2 cellular contexts compared by ENCODE assay signal in the genomic region with DNA sequence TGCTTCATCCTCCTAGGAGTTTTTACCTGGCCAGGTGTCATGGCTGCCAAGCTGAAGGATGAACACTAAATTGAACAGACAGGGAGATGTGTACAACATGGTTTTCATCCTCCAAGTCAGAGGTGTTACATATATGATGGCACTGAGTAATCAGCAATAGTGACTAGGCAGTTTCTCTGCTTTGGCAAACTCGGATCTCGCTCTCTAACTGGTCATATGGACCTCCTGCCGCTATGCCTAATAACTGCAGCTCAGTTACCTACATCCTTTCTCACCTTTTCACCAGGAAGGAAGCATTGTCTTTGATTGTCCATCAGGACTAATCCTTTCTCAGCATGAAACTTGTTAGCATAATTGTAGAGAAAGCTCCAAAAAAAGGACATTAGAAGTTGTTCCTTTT.
TF ChIP-seq lines count a peak whose summit lies in the region.

No MANE protein-coding gene starts in this region.

TF ChIP-seq in GM23338, 12 proteins besides CTCF, POLR2A, EP300 and RAD21:
- TF ChIP-seq NANOG (IDR thresholded peaks at IDR 0.05; ENCODE audit: borderline replicate concordance): peak; percentile 94
- TF ChIP-seq, protein P1, sequence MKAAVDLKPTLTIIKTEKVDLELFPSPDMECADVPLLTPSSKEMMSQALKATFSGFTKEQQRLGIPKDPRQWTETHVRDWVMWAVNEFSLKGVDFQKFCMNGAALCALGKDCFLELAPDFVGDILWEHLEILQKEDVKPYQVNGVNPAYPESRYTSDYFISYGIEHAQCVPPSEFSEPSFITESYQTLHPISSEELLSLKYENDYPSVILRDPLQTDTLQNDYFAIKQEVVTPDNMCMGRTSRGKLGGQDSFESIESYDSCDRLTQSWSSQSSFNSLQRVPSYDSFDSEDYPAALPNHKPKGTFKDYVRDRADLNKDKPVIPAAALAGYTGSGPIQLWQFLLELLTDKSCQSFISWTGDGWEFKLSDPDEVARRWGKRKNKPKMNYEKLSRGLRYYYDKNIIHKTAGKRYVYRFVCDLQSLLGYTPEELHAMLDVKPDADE (IDR thresholded peaks at IDR 0.05): peak; percentile 34; the same call in 1 of the 2 replicates
- TF ChIP-seq, protein P2, sequence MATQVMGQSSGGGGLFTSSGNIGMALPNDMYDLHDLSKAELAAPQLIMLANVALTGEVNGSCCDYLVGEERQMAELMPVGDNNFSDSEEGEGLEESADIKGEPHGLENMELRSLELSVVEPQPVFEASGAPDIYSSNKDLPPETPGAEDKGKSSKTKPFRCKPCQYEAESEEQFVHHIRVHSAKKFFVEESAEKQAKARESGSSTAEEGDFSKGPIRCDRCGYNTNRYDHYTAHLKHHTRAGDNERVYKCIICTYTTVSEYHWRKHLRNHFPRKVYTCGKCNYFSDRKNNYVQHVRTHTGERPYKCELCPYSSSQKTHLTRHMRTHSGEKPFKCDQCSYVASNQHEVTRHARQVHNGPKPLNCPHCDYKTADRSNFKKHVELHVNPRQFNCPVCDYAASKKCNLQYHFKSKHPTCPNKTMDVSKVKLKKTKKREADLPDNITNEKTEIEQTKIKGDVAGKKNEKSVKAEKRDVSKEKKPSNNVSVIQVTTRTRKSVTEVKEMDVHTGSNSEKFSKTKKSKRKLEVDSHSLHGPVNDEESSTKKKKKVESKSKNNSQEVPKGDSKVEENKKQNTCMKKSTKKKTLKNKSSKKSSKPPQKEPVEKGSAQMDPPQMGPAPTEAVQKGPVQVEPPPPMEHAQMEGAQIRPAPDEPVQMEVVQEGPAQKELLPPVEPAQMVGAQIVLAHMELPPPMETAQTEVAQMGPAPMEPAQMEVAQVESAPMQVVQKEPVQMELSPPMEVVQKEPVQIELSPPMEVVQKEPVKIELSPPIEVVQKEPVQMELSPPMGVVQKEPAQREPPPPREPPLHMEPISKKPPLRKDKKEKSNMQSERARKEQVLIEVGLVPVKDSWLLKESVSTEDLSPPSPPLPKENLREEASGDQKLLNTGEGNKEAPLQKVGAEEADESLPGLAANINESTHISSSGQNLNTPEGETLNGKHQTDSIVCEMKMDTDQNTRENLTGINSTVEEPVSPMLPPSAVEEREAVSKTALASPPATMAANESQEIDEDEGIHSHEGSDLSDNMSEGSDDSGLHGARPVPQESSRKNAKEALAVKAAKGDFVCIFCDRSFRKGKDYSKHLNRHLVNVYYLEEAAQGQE (IDR thresholded peaks at IDR 0.05; ENCODE audit: unreplicated experiment): no peak
- TF ChIP-seq, protein P3, sequence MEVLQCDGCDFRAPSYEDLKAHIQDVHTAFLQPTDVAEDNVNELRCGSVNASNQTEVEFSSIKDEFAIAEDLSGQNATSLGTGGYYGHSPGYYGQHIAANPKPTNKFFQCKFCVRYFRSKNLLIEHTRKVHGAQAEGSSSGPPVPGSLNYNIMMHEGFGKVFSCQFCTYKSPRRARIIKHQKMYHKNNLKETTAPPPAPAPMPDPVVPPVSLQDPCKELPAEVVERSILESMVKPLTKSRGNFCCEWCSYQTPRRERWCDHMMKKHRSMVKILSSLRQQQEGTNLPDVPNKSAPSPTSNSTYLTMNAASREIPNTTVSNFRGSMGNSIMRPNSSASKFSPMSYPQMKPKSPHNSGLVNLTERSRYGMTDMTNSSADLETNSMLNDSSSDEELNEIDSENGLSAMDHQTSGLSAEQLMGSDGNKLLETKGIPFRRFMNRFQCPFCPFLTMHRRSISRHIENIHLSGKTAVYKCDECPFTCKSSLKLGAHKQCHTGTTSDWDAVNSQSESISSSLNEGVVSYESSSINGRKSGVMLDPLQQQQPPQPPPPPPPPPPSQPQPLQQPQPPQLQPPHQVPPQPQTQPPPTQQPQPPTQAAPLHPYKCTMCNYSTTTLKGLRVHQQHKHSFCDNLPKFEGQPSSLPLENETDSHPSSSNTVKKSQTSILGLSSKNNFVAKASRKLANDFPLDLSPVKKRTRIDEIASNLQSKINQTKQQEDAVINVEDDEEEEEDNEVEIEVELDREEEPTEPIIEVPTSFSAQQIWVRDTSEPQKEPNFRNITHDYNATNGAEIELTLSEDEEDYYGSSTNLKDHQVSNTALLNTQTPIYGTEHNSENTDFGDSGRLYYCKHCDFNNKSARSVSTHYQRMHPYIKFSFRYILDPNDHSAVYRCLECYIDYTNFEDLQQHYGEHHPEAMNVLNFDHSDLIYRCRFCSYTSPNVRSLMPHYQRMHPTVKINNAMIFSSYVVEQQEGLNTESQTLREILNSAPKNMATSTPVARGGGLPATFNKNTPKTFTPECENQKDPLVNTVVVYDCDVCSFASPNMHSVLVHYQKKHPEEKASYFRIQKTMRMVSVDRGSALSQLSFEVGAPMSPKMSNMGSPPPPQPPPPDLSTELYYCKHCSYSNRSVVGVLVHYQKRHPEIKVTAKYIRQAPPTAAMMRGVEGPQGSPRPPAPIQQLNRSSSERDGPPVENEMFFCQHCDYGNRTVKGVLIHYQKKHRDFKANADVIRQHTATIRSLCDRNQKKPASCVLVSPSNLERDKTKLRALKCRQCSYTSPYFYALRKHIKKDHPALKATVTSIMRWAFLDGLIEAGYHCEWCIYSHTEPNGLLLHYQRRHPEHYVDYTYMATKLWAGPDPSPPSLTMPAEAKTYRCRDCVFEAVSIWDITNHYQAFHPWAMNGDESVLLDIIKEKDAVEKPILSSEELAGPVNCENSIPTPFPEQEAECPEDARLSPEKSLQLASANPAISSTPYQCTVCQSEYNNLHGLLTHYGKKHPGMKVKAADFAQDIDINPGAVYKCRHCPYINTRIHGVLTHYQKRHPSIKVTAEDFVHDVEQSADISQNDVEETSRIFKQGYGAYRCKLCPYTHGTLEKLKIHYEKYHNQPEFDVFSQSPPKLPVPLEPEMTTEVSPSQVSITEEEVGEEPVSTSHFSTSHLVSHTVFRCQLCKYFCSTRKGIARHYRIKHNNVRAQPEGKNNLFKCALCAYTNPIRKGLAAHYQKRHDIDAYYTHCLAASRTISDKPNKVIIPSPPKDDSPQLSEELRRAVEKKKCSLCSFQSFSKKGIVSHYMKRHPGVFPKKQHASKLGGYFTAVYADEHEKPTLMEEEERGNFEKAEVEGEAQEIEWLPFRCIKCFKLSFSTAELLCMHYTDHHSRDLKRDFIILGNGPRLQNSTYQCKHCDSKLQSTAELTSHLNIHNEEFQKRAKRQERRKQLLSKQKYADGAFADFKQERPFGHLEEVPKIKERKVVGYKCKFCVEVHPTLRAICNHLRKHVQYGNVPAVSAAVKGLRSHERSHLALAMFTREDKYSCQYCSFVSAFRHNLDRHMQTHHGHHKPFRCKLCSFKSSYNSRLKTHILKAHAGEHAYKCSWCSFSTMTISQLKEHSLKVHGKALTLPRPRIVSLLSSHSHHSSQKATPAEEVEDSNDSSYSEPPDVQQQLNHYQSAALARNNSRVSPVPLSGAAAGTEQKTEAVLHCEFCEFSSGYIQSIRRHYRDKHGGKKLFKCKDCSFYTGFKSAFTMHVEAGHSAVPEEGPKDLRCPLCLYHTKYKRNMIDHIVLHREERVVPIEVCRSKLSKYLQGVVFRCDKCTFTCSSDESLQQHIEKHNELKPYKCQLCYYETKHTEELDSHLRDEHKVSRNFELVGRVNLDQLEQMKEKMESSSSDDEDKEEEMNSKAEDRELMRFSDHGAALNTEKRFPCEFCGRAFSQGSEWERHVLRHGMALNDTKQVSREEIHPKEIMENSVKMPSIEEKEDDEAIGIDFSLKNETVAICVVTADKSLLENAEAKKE (CRISPR knock-in tag; IDR thresholded peaks at IDR 0.05): peak; percentile 22; the same call in 1 of the 2 replicates

TF ChIP-seq in WTC11, 78 proteins besides CTCF, POLR2A, EP300 and RAD21:
- TF ChIP-seq SP1 (CRISPR knock-in tag; conservative IDR thresholded peaks at IDR 0.05): 0 out of 2 replicates have a peak, but pooled peaks have one; percentile 34
- no peak for TF ChIP-seq TCF7 (CRISPR knock-in tag; IDR thresholded peaks at IDR 0.05; ENCODE audit: low read depth)
- TF ChIP-seq, protein P4, sequence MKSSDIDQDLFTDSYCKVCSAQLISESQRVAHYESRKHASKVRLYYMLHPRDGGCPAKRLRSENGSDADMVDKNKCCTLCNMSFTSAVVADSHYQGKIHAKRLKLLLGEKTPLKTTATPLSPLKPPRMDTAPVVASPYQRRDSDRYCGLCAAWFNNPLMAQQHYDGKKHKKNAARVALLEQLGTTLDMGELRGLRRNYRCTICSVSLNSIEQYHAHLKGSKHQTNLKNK (CRISPR knock-in tag; IDR thresholded peaks at IDR 0.05): peak; percentile 54; the same call in 1 of the 2 replicates
- peak; percentile 95 for TF ChIP-seq NFE2L1 (CRISPR knock-in tag; IDR thresholded peaks at IDR 0.05)
